In genomic region chr14:79740043-79740442, GRCh38 we compare ENCODE assay signal across 18 cellular contexts.
"Had no signal": no experiment of that assay in that cellular context is flagged by ENCODE, and none has a peak within 500 bp of the region (broad histone marks: within the 10 kb centered on the region; RNA-seq: fewer than 3 reads in every experiment).

No MANE protein-coding gene starts in this region.

- H3K4me3 ChIP-seq: coronary artery, esophagus squamous epithelium, stomach, thoracic aorta, transverse colon had no signal

- H3K27ac Mint-ChIP-seq: mesothelial cell of epicardium, natural killer cell had no signal

- H3K36me3 Mint-ChIP-seq: natural killer cell had no signal

- H3K4me1 Mint-ChIP-seq: mesothelial cell of epicardium, natural killer cell had no signal

- H3K27ac ChIP-seq: coronary artery, esophagus squamous epithelium, stomach, thoracic aorta, transverse colon had no signal

- H3K36me3 ChIP-seq: esophagus squamous epithelium, stomach, thoracic aorta, transverse colon had no signal

- H3K4me1 ChIP-seq: esophagus squamous epithelium, stomach, transverse colon had no signal

- DNase-seq: caudate nucleus; effector memory CD4-positive, alpha-beta T cell; esophagus squamous epithelium; foreskin fibroblast; hippocampal formation; left colon; mammary epithelial cell; natural killer cell; right cardiac atrium; small intestine; stimulated activated CD4-positive, alpha-beta T cell treated with anti-CD3 and anti-CD28 coated beads, Interleukin-12 subunit alpha, Interleukin-12 subunit beta, amount 100 ng/mL, for 4 hours; stimulated activated naive CD4-positive, alpha-beta T cell; stomach; substantia nigra; transverse colon had no signal

- H3K4me3 Mint-ChIP-seq: mesothelial cell of epicardium, natural killer cell had no signal

- H3K27me3 ChIP-seq: esophagus squamous epithelium, stomach, transverse colon had no signal
